ENCODE assay signal across 3 cellular contexts in the genomic region with DNA sequence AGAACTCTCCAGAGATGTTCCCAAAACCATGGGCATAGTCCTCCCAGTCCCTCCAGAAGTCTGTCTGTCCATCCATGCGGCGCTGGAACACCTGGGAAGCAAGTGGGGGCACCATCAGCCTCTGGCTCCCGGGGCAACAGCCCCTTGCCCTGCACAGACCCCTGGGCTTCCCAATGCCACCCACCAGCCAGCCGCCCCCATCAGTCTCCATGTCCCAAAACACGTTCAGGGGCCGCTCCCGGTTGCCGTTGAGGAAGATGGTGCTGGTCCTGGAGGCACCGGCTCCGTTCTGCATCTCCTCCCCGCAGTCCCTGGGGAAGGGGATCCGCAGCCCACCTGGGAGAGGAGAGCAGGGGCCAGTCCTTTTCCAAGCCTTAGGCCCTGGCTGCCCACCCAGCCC. TPM values are rescaled to one million over a fixed set of nuclear protein-coding genes. Genes with fewer than 3 reads are reported as not detected.
"Had no signal": no experiment of that assay in that cellular context is flagged by ENCODE, and none has a peak within 500 bp of the region (broad histone marks: within the 10 kb centered on the region; RNA-seq: fewer than 3 reads in every experiment).

No MANE protein-coding gene starts in this region.

RNA-seq across cellular contexts. Expression of gene CYP21A2, which starts 28.7 kb away (rescaled TPM):
- total RNA-seq: dermis microvascular lymphatic vessel endothelial cell, fibroblast of lung, glomerular endothelial cell had no signal
